In genomic region chr12:117190210-117190781, GRCh38 we compare ENCODE assay signal across 1 cellular context.
TF ChIP-seq lines count a peak whose summit lies in the region.

FBXO21 (minus strand) TSS chr12:117190470; CDS start chr12:117190456, 14 bp downstream.

TF ChIP-seq in HEK293, 187 proteins besides CTCF, POLR2A, EP300 and RAD21 (continued from another document):
- no peak for TF ChIP-seq PRDM2 (tag by site-specific recombination; IDR thresholded peaks at IDR 0.05; ENCODE audit: borderline replicate concordance)
- TF ChIP-seq ZNF398 (tag by site-specific recombination; IDR thresholded peaks at IDR 0.05): no peak
- TF ChIP-seq ZNF610 (tag by site-specific recombination; IDR thresholded peaks at IDR 0.05; ENCODE audit: borderline replicate concordance): 0 out of 2 replicates have a peak, but pooled peaks have one; percentile 41
- no peak for TF ChIP-seq ZNF174 (tag by site-specific recombination; IDR thresholded peaks at IDR 0.05)
- no peak for TF ChIP-seq MZF1 (tag by site-specific recombination; IDR thresholded peaks at IDR 0.05; ENCODE audit: borderline replicate concordance)
- no peak for TF ChIP-seq ZNF155 (tag by site-specific recombination; IDR thresholded peaks at IDR 0.05)
- peak; percentile 21; the same call in 1 of the 2 replicates for TF ChIP-seq ZXDB (tag by site-specific recombination; IDR thresholded peaks at IDR 0.05)
- no peak for TF ChIP-seq ZNF677 (tag by site-specific recombination; IDR thresholded peaks at IDR 0.05)
- TF ChIP-seq ZNF561 (tag by site-specific recombination; IDR thresholded peaks at IDR 0.05; ENCODE audit: borderline replicate concordance): 0 out of 2 replicates have a peak, but pooled peaks have one; percentile 54
- TF ChIP-seq ZNF560 (tag by site-specific recombination; IDR thresholded peaks at IDR 0.05; ENCODE audit: borderline replicate concordance): no peak
- TF ChIP-seq PRDM4 (tag by site-specific recombination; IDR thresholded peaks at IDR 0.05): no peak
- TF ChIP-seq ZNF10 (tag by site-specific recombination; IDR thresholded peaks at IDR 0.05): peak; percentile 38; the same call in 1 of the 2 replicates
- no peak for TF ChIP-seq ZNF202 (tag by site-specific recombination; IDR thresholded peaks at IDR 0.05; ENCODE audit: borderline replicate concordance)
- TF ChIP-seq ZBTB17 (tag by site-specific recombination; IDR thresholded peaks at IDR 0.05): no peak
- TF ChIP-seq ZNF548 (tag by site-specific recombination; IDR thresholded peaks at IDR 0.05): no peak
- TF ChIP-seq BCL11B (tag by site-specific recombination; IDR thresholded peaks at IDR 0.05; ENCODE audit: low read depth): no peak
- no peak for TF ChIP-seq ZFP3 (tag by site-specific recombination; IDR thresholded peaks at IDR 0.05; ENCODE audit: low read depth)
- no peak for TF ChIP-seq ZNF624 (tag by site-specific recombination; IDR thresholded peaks at IDR 0.05)
- TF ChIP-seq PBX3 (CRISPR knock-in tag; IDR thresholded peaks at IDR 0.05): no peak
- no peak for TF ChIP-seq RBAK (tag by site-specific recombination; IDR thresholded peaks at IDR 0.05)
- TF ChIP-seq KLF8 (tag by site-specific recombination; IDR thresholded peaks at IDR 0.05): peak; percentile 72; the same call in 1 of the 2 replicates
- TF ChIP-seq ZNF777 (tag by site-specific recombination; IDR thresholded peaks at IDR 0.05; ENCODE audit: borderline replicate concordance): no peak
- no peak for TF ChIP-seq ZFP69B (tag by site-specific recombination; IDR thresholded peaks at IDR 0.05)
- no peak for TF ChIP-seq ZNF544 (tag by site-specific recombination; IDR thresholded peaks at IDR 0.05)
- TF ChIP-seq ZNF26 (tag by site-specific recombination; IDR thresholded peaks at IDR 0.05): no peak
- no peak for TF ChIP-seq ZNF670 (tag by site-specific recombination; IDR thresholded peaks at IDR 0.05; ENCODE audit: low read depth)
- peak; percentile 62 for TF ChIP-seq ZFHX2 (tag by site-specific recombination; conservative IDR thresholded peaks at IDR 0.05)
- TF ChIP-seq YY2 (tag by site-specific recombination; IDR thresholded peaks at IDR 0.05): peak; percentile 88
